1 cellular context compared by ENCODE assay signal in genomic region chr17:36544320-36545092, GRCh38.
TF ChIP-seq lines count a peak whose summit lies in the region.

Gene GGNBP2 (plus strand): TSS chr17:36544919. CDS start chr17:36545725, 806 bp downstream.

TF ChIP-seq in WTC11, 78 proteins besides CTCF, POLR2A, EP300 and RAD21 (continued from another document):
- TF ChIP-seq PRDM15 (CRISPR knock-in tag; IDR thresholded peaks at IDR 0.05) (no peak), ZNF423 (CRISPR knock-in tag; IDR thresholded peaks at IDR 0.05) (no peak), ETV6 (CRISPR knock-in tag; IDR thresholded peaks at IDR 0.05) (no peak; the same call in 1 of the 2 replicates), FOXK1 (CRISPR knock-in tag; IDR thresholded peaks at IDR 0.05) (0 out of 2 replicates have a peak, but pooled peaks have one; percentile 27), ESRRA (CRISPR knock-in tag; IDR thresholded peaks at IDR 0.05; ENCODE audit: borderline replicate concordance) (peak; percentile 48; the same call in 1 of the 2 replicates)
